32 cellular contexts compared by ENCODE assay signal in the genomic region with DNA sequence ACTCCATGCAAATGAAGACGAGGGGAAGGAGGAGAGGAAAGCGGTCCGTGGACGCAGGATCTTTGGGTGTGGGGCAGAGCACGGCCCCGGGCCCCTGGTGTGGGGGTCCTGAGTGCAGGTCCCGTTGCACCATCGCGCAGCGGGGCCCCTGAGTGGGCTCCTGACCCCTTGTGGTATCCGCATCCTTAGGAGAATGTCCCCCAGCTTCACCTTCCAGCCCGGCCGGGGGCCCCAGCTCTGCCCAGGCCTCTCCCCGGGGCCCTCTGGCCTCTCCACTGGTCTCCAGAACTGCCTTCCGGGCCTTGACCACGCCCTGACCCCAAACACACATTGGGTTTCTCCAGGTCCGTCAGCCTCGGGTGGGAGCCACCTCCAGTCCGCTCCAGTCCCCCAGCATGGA.
"Had no signal": no experiment of that assay in that cellular context is flagged by ENCODE, and none has a peak within 500 bp of the region (broad histone marks: within the 10 kb centered on the region; RNA-seq: fewer than 3 reads in every experiment).

No MANE protein-coding gene starts in this region.

- H3K27ac Mint-ChIP-seq: activated B cell treated with CpG ODN at 0.5 μM for 24 hours; activated CD4-positive, alpha-beta memory T cell treated with anti-CD3 and anti-CD28 coated beads for 36 hours; activated CD4-positive, alpha-beta T cell treated with anti-CD3 and anti-CD28 coated beads, Interleukin-2, amount 10 ng/mL, durations not matched to agents 24 days and 14 days; activated CD8-positive, alpha-beta T cell treated with anti-CD3 and anti-CD28 coated beads, Interleukin-2, amount 10 ng/mL, durations not matched to agents 7 days and 5 days; activated naive CD4-positive, alpha-beta T cell treated with anti-CD3 and anti-CD28 coated beads, Interleukin-2, amount 10 ng/mL, durations not matched to agents 7 days and 5 days; activated naive CD4-positive, alpha-beta T cell treated with anti-CD3 and anti-CD28 coated beads, Interleukin-2, amount 50 U/mL, for 24 hours; activated naive CD8-positive, alpha-beta T cell; activated naive CD8-positive, alpha-beta T cell treated with anti-CD3 and anti-CD28 coated beads, Interleukin-2, amount 10 ng/mL, durations not matched to agents 7 days and 5 days; activated naive CD8-positive, alpha-beta T cell treated with anti-CD3 and anti-CD28 coated beads, Interleukin-2, amount 50 U/mL, for 24 hours; activated T-cell treated with anti-CD3 and anti-CD28 coated beads, Interleukin-2, amount 50 U/mL, for 24 hours; activated T-helper 2 cell treated with anti-CD3 and anti-CD28 coated beads, Interferon-gamma antibody, Interleukin-2, Interleukin-4, amounts not matched to agents 10 μg/mL and 5 μg/mL and 100 μg/mL, durations not matched to agents 14 hours and 24 hours and 36 hours; brain; T-helper 1 cell treated with Interleukin-12 subunit alpha and Interleukin-12 subunit beta and Interleukin-4 antibody, amounts not matched to agents 30 μg/mL and 1 μg/mL, for 36 hours; T-helper 2 cell treated with Interferon-gamma antibody and Interleukin-4, amounts not matched to agents 5 μg/mL and 100 μg/mL, for 36 hours had no signal

- DNase-seq: activated B cell treated with CpG ODN at 0.5 μM for 24 hours; activated CD4-positive, alpha-beta memory T cell treated with anti-CD3 and anti-CD28 coated beads for 36 hours; activated CD4-positive, alpha-beta T cell treated with anti-CD3 and anti-CD28 coated beads for 4 hours; activated CD4-positive, alpha-beta T cell treated with anti-CD3 and anti-CD28 coated beads, Interleukin-2, amount 10 ng/mL, durations not matched to agents 24 days and 14 days; activated CD4-positive, alpha-beta T cell treated with anti-CD3 and anti-CD28 coated beads, Interleukin-2, amount 50 U/mL, for 1 hour; activated CD4-positive, alpha-beta T cell treated with anti-CD3 and anti-CD28 coated beads, Interleukin-2, amount 50 U/mL, for 4 hours; activated CD4-positive, CD25-positive, alpha-beta regulatory T cell treated with anti-CD3 and anti-CD28 coated beads, Interleukin-2, amount 50 U/mL, for 72 hours; activated CD8-positive, alpha-beta memory T cell treated with anti-CD3 and anti-CD28 coated beads, Interleukin-2, amount 50 U/mL, for 48 hours; activated CD8-positive, alpha-beta T cell treated with anti-CD3 and anti-CD28 coated beads, Interleukin-2, amount 10 ng/mL, durations not matched to agents 7 days and 5 days; activated effector memory CD4-positive, alpha-beta T cell treated with Interleukin-2 at 50 U/mL for 16 hours; activated gamma-delta T cell; activated naive CD4-positive, alpha-beta T cell treated with anti-CD3 and anti-CD28 coated beads, Interleukin-2, amount 10 ng/mL, durations not matched to agents 7 days and 5 days; activated naive CD4-positive, alpha-beta T cell treated with Interleukin-2 at 50 U/mL for 16 hours; activated naive CD8-positive, alpha-beta T cell treated with anti-CD3 and anti-CD28 coated beads, Interleukin-2, amount 10 ng/mL, durations not matched to agents 7 days and 5 days; activated naive CD8-positive, alpha-beta T cell treated with anti-CD3 and anti-CD28 coated beads, Interleukin-2, amount 50 U/mL, for 24 hours; activated T-cell treated with anti-CD3 and anti-CD28 coated beads, Interleukin-2, amount 50 U/mL, for 24 hours; activated T-cell treated with anti-CD3 and anti-CD28 coated beads, Interleukin-2, amount 50 U/mL, for 48 hours; amygdala; anterior cingulate cortex; caudate nucleus; cerebellar nuclear complex; SW 1271; T-helper 1 cell; T-helper 2 cell; T-helper 9 cell had no signal

- ATAC-seq: activated CD8-positive, alpha-beta T cell treated with anti-CD3 and anti-CD28 coated beads, Interleukin-2, amount 10 ng/mL, durations not matched to agents 7 days and 5 days; activated naive CD8-positive, alpha-beta T cell treated with anti-CD3 and anti-CD28 coated beads, Interleukin-2, amount 50 U/mL, for 24 hours had no signal

- H3K36me3 Mint-ChIP-seq: activated CD4-positive, alpha-beta memory T cell treated with anti-CD3 and anti-CD28 coated beads for 36 hours; activated naive CD4-positive, alpha-beta T cell treated with anti-CD3 and anti-CD28 coated beads, Interleukin-2, amount 10 ng/mL, durations not matched to agents 7 days and 5 days; activated naive CD4-positive, alpha-beta T cell treated with anti-CD3 and anti-CD28 coated beads, Interleukin-2, amount 50 U/mL, for 24 hours; activated naive CD8-positive, alpha-beta T cell; brain had no signal

- H3K27me3 Mint-ChIP-seq: activated B cell treated with CpG ODN at 0.5 μM for 24 hours; activated CD4-positive, alpha-beta memory T cell treated with anti-CD3 and anti-CD28 coated beads for 36 hours; activated CD4-positive, alpha-beta T cell treated with anti-CD3 and anti-CD28 coated beads, Interleukin-2, amount 10 ng/mL, durations not matched to agents 24 days and 14 days; activated naive CD4-positive, alpha-beta T cell treated with anti-CD3 and anti-CD28 coated beads, Interleukin-2, amount 10 ng/mL, durations not matched to agents 7 days and 5 days; activated naive CD4-positive, alpha-beta T cell treated with anti-CD3 and anti-CD28 coated beads, Interleukin-2, amount 50 U/mL, for 24 hours; activated naive CD8-positive, alpha-beta T cell treated with anti-CD3 and anti-CD28 coated beads, Interleukin-2, amount 10 ng/mL, durations not matched to agents 7 days and 5 days; brain had no signal

- H3K4me3 Mint-ChIP-seq: activated B cell treated with CpG ODN at 0.5 μM for 24 hours; activated CD4-positive, alpha-beta memory T cell treated with anti-CD3 and anti-CD28 coated beads for 36 hours; activated CD4-positive, alpha-beta T cell treated with anti-CD3 and anti-CD28 coated beads, Interleukin-2, amount 10 ng/mL, durations not matched to agents 24 days and 14 days; activated CD8-positive, alpha-beta T cell treated with anti-CD3 and anti-CD28 coated beads, Interleukin-2, amount 10 ng/mL, durations not matched to agents 7 days and 5 days; activated naive CD4-positive, alpha-beta T cell treated with anti-CD3 and anti-CD28 coated beads, Interleukin-2, amount 10 ng/mL, durations not matched to agents 7 days and 5 days; activated naive CD4-positive, alpha-beta T cell treated with anti-CD3 and anti-CD28 coated beads, Interleukin-2, amount 50 U/mL, for 24 hours; activated naive CD8-positive, alpha-beta T cell; activated naive CD8-positive, alpha-beta T cell treated with anti-CD3 and anti-CD28 coated beads, Interleukin-2, amount 10 ng/mL, durations not matched to agents 7 days and 5 days; activated naive CD8-positive, alpha-beta T cell treated with anti-CD3 and anti-CD28 coated beads, Interleukin-2, amount 50 U/mL, for 24 hours; activated T-cell treated with anti-CD3 and anti-CD28 coated beads, Interleukin-2, amount 50 U/mL, for 24 hours; brain; central memory CD8-positive, alpha-beta T cell; T-helper 1 cell treated with Interleukin-12 subunit alpha and Interleukin-12 subunit beta and Interleukin-4 antibody, amounts not matched to agents 30 μg/mL and 1 μg/mL, for 36 hours; T-helper 2 cell treated with Interferon-gamma antibody and Interleukin-4, amounts not matched to agents 5 μg/mL and 100 μg/mL, for 36 hours had no signal

- H3K4me1 Mint-ChIP-seq: activated B cell treated with CpG ODN at 0.5 μM for 24 hours; activated CD4-positive, alpha-beta T cell treated with anti-CD3 and anti-CD28 coated beads, Interleukin-2, amount 10 ng/mL, durations not matched to agents 24 days and 14 days; activated naive CD4-positive, alpha-beta T cell treated with anti-CD3 and anti-CD28 coated beads, Interleukin-2, amount 10 ng/mL, durations not matched to agents 7 days and 5 days; activated naive CD4-positive, alpha-beta T cell treated with anti-CD3 and anti-CD28 coated beads, Interleukin-2, amount 50 U/mL, for 24 hours; activated naive CD8-positive, alpha-beta T cell treated with anti-CD3 and anti-CD28 coated beads, Interleukin-2, amount 10 ng/mL, durations not matched to agents 7 days and 5 days; activated naive CD8-positive, alpha-beta T cell treated with anti-CD3 and anti-CD28 coated beads, Interleukin-2, amount 50 U/mL, for 24 hours; central memory CD8-positive, alpha-beta T cell had no signal

- H3K9me3 Mint-ChIP-seq: activated naive CD4-positive, alpha-beta T cell treated with anti-CD3 and anti-CD28 coated beads, Interleukin-2, amount 50 U/mL, for 24 hours had no signal
